ENCODE assay signal across 28 cellular contexts in genomic region chr22:37215890-37216289, GRCh38. TPM values are rescaled to one million over a fixed set of nuclear protein-coding genes. Genes with fewer than 3 reads are reported as not detected.
"Had no signal": no experiment of that assay in that cellular context is flagged by ENCODE, and none has a peak within 500 bp of the region (broad histone marks: within the 10 kb centered on the region; RNA-seq: fewer than 3 reads in every experiment).

No MANE protein-coding gene starts in this region.

- H3K27ac ChIP-seq: coronary artery, epithelial cell of prostate, esophagus muscularis mucosa, gastrocnemius medialis, neutrophil, psoas muscle, sigmoid colon, skin epidermis, stomach, thoracic aorta had no signal

- H3K9me3 ChIP-seq: esophagus muscularis mucosa, gastrocnemius medialis, neutrophil, psoas muscle, sigmoid colon, stomach, thoracic aorta had no signal

- H3K36me3 ChIP-seq: esophagus muscularis mucosa, gastrocnemius medialis, neutrophil, sigmoid colon, stomach, thoracic aorta had no signal

- H3K4me1 ChIP-seq: gastrocnemius medialis, psoas muscle, sigmoid colon had no signal

- ATAC-seq: gastrocnemius medialis; left lobe of liver; naive thymus-derived CD8-positive, alpha-beta T cell; psoas muscle had no signal

- H3K27me3 ChIP-seq: neutrophil had no signal

- DNase-seq: effector CD4-positive, alpha-beta T cell; gastrocnemius medialis; glutamatergic neuron; islet precursor cell; mammary epithelial cell; naive thymus-derived CD8-positive, alpha-beta T cell; psoas muscle; stimulated activated CD4-positive, alpha-beta T cell treated with anti-CD3 and anti-CD28 coated beads, Interleukin-2, amount 100 ng/mL, for 24 hours; stimulated activated CD4-positive, alpha-beta T cell treated with anti-CD3 and anti-CD28 coated beads, Interleukin-4, amount 100 ng/mL, for 4 hours; stimulated activated naive CD4-positive, alpha-beta T cell; stomach; substantia nigra; trophoblast cell had no signal

- H3K27me3 Mint-ChIP-seq: naive thymus-derived CD8-positive, alpha-beta T cell had no signal

- H3K4me3 ChIP-seq: coronary artery, esophagus muscularis mucosa, gastrocnemius medialis, psoas muscle, sigmoid colon, skin epidermis, stomach, thoracic aorta had no signal

RNA-seq across cellular contexts. Expression of gene SSTR3, which starts 3.6 kb away (rescaled TPM):
- total RNA-seq: dermis microvascular lymphatic vessel endothelial cell, esophagus muscularis mucosa, fibroblast of villous mesenchyme, gastrocnemius medialis, left lobe of liver, lower leg skin, mammary epithelial cell, mesenteric fat pad, osteoblast, psoas muscle, thoracic aorta, urinary bladder had no signal
- polyA plus RNA-seq: mammary epithelial cell, neural cell, urinary bladder had no signal

RNA-seq across cellular contexts. Expression of gene RAC2, which starts 28.2 kb away (rescaled TPM):
- polyA plus RNA-seq: neural cell had no signal
